Comparison of ENCODE assay signal across 1 cellular context in the genomic region with DNA sequence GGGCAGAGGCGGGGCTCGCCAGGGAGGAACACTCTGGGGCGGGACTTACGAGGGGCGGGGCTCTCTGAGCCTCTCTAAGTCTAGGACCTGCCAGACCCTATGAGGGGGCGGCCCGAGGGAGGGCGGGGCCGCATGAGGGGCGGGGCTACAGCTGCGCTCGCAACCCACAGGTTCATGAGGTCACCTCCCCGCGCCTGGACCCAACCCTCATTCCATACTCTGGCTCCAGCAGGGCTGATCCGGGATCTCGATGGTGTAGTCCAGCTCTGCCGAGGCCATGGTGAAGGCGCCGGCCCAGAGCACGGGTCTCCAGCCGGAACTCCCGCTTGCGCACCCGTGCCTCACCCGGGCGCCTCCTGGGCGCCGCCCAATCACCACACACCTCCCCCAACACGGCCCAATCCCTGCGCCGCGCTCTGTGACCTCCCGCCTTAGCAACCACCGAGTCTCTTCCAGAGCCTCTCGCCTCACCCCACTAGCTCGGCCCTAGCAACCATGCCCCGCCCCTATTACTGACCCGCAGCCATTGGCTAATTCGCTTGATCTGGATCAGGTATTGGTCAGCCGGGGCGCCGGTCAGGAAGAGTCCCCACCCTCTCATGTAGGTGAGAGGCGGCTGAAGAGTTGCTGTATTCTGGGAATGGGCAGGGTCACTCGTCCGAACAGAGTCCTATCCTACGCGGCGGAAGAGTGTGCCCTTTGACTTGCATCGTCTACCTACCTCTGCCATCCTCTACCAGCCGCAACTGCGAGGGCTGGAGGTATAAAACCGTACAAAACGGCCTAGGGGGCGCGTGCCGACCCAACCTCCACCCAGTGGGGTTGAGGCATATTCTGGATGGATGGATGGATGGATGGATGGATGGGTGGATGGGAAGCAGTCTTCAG.
TF ChIP-seq lines count a peak whose summit lies in the region.

ARMH1 (plus strand) TSS at position 602 of the 888 bp plus-strand sequence. CDS start 14,984 bp downstream, outside the sequence.
TMEM53 (minus strand) TSS at position 369 of the 888 bp plus-strand sequence; CDS start at position 279, 90 bp downstream.

TF ChIP-seq in K562, 482 proteins besides CTCF, POLR2A, EP300 and RAD21 (continued from another document and continues in another):
- peak; percentile 19; the same call in 1 of the 2 replicates for TF ChIP-seq JUN (IDR thresholded peaks at IDR 0.05; ENCODE audit: borderline replicate concordance, low read depth, low read length)
- no peak for TF ChIP-seq JUN (CRISPR knock-in tag; IDR thresholded peaks at IDR 0.05; ENCODE audit: borderline replicate concordance)
- TF ChIP-seq TAF9B (IDR thresholded peaks at IDR 0.05; ENCODE audit: partially characterized antibody), result no peak
- TF ChIP-seq ZBED1 (IDR thresholded peaks at IDR 0.05), result no peak
- TF ChIP-seq NFRKB (IDR thresholded peaks at IDR 0.05; ENCODE audit: low read depth), result no peak
- TF ChIP-seq ZNF212 (CRISPR knock-in tag; IDR thresholded peaks at IDR 0.05), result no peak
- no peak; the same call in 1 of the 2 replicates for TF ChIP-seq SIN3B (IDR thresholded peaks at IDR 0.05; ENCODE audit: low read depth)
- TF ChIP-seq STAT5A (IDR thresholded peaks at IDR 0.05; ENCODE audit: borderline replicate concordance, low read length), result no peak
- TF ChIP-seq, protein P1, sequence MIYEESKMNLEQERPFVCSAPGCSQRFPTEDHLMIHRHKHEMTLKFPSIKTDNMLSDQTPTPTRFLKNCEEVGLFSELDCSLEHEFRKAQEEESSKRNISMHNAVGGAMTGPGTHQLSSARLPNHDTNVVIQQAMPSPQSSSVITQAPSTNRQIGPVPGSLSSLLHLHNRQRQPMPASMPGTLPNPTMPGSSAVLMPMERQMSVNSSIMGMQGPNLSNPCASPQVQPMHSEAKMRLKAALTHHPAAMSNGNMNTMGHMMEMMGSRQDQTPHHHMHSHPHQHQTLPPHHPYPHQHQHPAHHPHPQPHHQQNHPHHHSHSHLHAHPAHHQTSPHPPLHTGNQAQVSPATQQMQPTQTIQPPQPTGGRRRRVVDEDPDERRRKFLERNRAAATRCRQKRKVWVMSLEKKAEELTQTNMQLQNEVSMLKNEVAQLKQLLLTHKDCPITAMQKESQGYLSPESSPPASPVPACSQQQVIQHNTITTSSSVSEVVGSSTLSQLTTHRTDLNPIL (CRISPR knock-in tag; IDR thresholded peaks at IDR 0.05), result no peak
- TF ChIP-seq FOXM1 (IDR thresholded peaks at IDR 0.05; ENCODE audit: low read depth), result no peak
- TF ChIP-seq FOXM1 (CRISPR knock-in tag; IDR thresholded peaks at IDR 0.05; ENCODE audit: low read depth), result no peak
- peak; percentile 57 for TF ChIP-seq HCFC1 (IDR thresholded peaks at IDR 0.05; ENCODE audit: low read depth, low read length)
- TF ChIP-seq SOX6 (IDR thresholded peaks at IDR 0.05), result no peak
- TF ChIP-seq SMARCA5 (IDR thresholded peaks at IDR 0.05), result no peak
- TF ChIP-seq ZBTB5 (IDR thresholded peaks at IDR 0.05), result no peak
- no peak for TF ChIP-seq TRIM24 (IDR thresholded peaks at IDR 0.05)
- no peak for TF ChIP-seq RFX7 (CRISPR knock-in tag; IDR thresholded peaks at IDR 0.05)
- no peak for TF ChIP-seq DMBX1 (CRISPR knock-in tag; IDR thresholded peaks at IDR 0.05; ENCODE audit: borderline replicate concordance)
- no peak for TF ChIP-seq ZC3H8 (IDR thresholded peaks at IDR 0.05)
- no peak for TF ChIP-seq ZNF12 (CRISPR knock-in tag; IDR thresholded peaks at IDR 0.05)
- TF ChIP-seq HOXB6 (CRISPR knock-in tag; IDR thresholded peaks at IDR 0.05; ENCODE audit: borderline replicate concordance), result no peak
- TF ChIP-seq, protein P2, sequence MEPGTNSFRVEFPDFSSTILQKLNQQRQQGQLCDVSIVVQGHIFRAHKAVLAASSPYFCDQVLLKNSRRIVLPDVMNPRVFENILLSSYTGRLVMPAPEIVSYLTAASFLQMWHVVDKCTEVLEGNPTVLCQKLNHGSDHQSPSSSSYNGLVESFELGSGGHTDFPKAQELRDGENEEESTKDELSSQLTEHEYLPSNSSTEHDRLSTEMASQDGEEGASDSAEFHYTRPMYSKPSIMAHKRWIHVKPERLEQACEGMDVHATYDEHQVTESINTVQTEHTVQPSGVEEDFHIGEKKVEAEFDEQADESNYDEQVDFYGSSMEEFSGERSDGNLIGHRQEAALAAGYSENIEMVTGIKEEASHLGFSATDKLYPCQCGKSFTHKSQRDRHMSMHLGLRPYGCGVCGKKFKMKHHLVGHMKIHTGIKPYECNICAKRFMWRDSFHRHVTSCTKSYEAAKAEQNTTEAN (CRISPR knock-in tag; IDR thresholded peaks at IDR 0.05), result no peak
- peak; percentile 53; the same call in 1 of the 2 replicates for TF ChIP-seq ZNF668 (CRISPR knock-in tag; IDR thresholded peaks at IDR 0.05)
- TF ChIP-seq ZBTB9 (CRISPR knock-in tag; IDR thresholded peaks at IDR 0.05), result no peak
- TF ChIP-seq, protein P3, sequence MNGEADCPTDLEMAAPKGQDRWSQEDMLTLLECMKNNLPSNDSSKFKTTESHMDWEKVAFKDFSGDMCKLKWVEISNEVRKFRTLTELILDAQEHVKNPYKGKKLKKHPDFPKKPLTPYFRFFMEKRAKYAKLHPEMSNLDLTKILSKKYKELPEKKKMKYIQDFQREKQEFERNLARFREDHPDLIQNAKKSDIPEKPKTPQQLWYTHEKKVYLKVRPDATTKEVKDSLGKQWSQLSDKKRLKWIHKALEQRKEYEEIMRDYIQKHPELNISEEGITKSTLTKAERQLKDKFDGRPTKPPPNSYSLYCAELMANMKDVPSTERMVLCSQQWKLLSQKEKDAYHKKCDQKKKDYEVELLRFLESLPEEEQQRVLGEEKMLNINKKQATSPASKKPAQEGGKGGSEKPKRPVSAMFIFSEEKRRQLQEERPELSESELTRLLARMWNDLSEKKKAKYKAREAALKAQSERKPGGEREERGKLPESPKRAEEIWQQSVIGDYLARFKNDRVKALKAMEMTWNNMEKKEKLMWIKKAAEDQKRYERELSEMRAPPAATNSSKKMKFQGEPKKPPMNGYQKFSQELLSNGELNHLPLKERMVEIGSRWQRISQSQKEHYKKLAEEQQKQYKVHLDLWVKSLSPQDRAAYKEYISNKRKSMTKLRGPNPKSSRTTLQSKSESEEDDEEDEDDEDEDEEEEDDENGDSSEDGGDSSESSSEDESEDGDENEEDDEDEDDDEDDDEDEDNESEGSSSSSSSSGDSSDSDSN (IDR thresholded peaks at IDR 0.05; ENCODE audit: borderline replicate concordance in 1 of 2, low read depth in 2 of 2, low read length in 2 of 2), result no peak
- TF ChIP-seq ZEB2 (IDR thresholded peaks at IDR 0.05), result no peak
- no peak; the same call in 1 of the 2 replicates for TF ChIP-seq GABPB2 (CRISPR knock-in tag; conservative IDR thresholded peaks at IDR 0.05)
- peak; percentile 85 for TF ChIP-seq EGR1 (conservative IDR thresholded peaks at IDR 0.05)
- TF ChIP-seq CAMTA2 (CRISPR knock-in tag; conservative IDR thresholded peaks at IDR 0.05), result no peak
- no peak for TF ChIP-seq MXD1 (CRISPR knock-in tag; IDR thresholded peaks at IDR 0.05; ENCODE audit: borderline replicate concordance, poor library complexity, severe bottlenecking)
- no peak for TF ChIP-seq CEBPG (CRISPR knock-in tag; IDR thresholded peaks at IDR 0.05)
- TF ChIP-seq CEBPG (tag; conservative IDR thresholded peaks at IDR 0.05 in 1 of 2, IDR thresholded peaks at IDR 0.05 in 1 of 2), result no peak
- 0 out of 2 replicates have a peak, but pooled peaks have one; percentile 36 for TF ChIP-seq E2F5 (CRISPR knock-in tag; IDR thresholded peaks at IDR 0.05)
- TF ChIP-seq IFI16 (CRISPR knock-in tag; IDR thresholded peaks at IDR 0.05), result no peak
- no peak for TF ChIP-seq ESRRB (CRISPR knock-in tag; IDR thresholded peaks at IDR 0.05; ENCODE audit: borderline replicate concordance)
- TF ChIP-seq CSDE1 (IDR thresholded peaks at IDR 0.05), result peak in 1 of 2 experiments; percentile 92; a peak in 2 of 4 replicates
- TF ChIP-seq, protein P4, sequence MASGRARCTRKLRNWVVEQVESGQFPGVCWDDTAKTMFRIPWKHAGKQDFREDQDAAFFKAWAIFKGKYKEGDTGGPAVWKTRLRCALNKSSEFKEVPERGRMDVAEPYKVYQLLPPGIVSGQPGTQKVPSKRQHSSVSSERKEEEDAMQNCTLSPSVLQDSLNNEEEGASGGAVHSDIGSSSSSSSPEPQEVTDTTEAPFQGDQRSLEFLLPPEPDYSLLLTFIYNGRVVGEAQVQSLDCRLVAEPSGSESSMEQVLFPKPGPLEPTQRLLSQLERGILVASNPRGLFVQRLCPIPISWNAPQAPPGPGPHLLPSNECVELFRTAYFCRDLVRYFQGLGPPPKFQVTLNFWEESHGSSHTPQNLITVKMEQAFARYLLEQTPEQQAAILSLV (tag; IDR thresholded peaks at IDR 0.05), result no peak
- TF ChIP-seq, protein P5, sequence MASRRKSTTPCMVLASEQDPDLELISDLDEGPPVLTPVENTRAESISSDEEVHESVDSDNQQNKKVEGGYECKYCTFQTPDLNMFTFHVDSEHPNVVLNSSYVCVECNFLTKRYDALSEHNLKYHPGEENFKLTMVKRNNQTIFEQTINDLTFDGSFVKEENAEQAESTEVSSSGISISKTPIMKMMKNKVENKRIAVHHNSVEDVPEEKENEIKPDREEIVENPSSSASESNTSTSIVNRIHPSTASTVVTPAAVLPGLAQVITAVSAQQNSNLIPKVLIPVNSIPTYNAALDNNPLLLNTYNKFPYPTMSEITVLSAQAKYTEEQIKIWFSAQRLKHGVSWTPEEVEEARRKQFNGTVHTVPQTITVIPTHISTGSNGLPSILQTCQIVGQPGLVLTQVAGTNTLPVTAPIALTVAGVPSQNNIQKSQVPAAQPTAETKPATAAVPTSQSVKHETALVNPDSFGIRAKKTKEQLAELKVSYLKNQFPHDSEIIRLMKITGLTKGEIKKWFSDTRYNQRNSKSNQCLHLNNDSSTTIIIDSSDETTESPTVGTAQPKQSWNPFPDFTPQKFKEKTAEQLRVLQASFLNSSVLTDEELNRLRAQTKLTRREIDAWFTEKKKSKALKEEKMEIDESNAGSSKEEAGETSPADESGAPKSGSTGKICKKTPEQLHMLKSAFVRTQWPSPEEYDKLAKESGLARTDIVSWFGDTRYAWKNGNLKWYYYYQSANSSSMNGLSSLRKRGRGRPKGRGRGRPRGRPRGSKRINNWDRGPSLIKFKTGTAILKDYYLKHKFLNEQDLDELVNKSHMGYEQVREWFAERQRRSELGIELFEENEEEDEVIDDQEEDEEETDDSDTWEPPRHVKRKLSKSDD (conservative IDR thresholded peaks at IDR 0.05; ENCODE audit: low read length), result no peak
- TF ChIP-seq TARDBP (IDR thresholded peaks at IDR 0.05), result no peak
- TF ChIP-seq RB1 (IDR thresholded peaks at IDR 0.05; ENCODE audit: low read depth), result peak; percentile 8; the same call in 1 of the 2 replicates
- peak; percentile 83 for TF ChIP-seq PHF8 (IDR thresholded peaks at IDR 0.05; ENCODE audit: borderline replicate concordance, low read length)
- TF ChIP-seq ZNF124 (CRISPR knock-in tag; IDR thresholded peaks at IDR 0.05), result no peak
- TF ChIP-seq SMAD3 (CRISPR knock-in tag; conservative IDR thresholded peaks at IDR 0.05), result no peak
- TF ChIP-seq ARNT (IDR thresholded peaks at IDR 0.05), result no peak
- no peak for TF ChIP-seq NR2F6 (CRISPR knock-in tag; IDR thresholded peaks at IDR 0.05)
- no peak for TF ChIP-seq PHF21A (IDR thresholded peaks at IDR 0.05; ENCODE audit: borderline replicate concordance, low read depth)
- 0 out of 2 replicates have a peak, but pooled peaks have one; percentile 37 for TF ChIP-seq ERF (CRISPR knock-in tag; IDR thresholded peaks at IDR 0.05)
- no peak for TF ChIP-seq PTRF (tag; IDR thresholded peaks at IDR 0.05)
- TF ChIP-seq SMARCC2 (IDR thresholded peaks at IDR 0.05; ENCODE audit: low read depth), result no peak
- no peak for TF ChIP-seq TGIF2 (CRISPR knock-in tag; IDR thresholded peaks at IDR 0.05)
- no peak for TF ChIP-seq ETS2 (tag; IDR thresholded peaks at IDR 0.05; ENCODE audit: borderline replicate concordance, poor library complexity, severe bottlenecking)
- TF ChIP-seq SNIP1 (IDR thresholded peaks at IDR 0.05; ENCODE audit: low read depth), result no peak
- no peak for TF ChIP-seq RBM17 (IDR thresholded peaks at IDR 0.05; ENCODE audit: borderline replicate concordance, low read depth, low read length)
